In the genomic region with DNA sequence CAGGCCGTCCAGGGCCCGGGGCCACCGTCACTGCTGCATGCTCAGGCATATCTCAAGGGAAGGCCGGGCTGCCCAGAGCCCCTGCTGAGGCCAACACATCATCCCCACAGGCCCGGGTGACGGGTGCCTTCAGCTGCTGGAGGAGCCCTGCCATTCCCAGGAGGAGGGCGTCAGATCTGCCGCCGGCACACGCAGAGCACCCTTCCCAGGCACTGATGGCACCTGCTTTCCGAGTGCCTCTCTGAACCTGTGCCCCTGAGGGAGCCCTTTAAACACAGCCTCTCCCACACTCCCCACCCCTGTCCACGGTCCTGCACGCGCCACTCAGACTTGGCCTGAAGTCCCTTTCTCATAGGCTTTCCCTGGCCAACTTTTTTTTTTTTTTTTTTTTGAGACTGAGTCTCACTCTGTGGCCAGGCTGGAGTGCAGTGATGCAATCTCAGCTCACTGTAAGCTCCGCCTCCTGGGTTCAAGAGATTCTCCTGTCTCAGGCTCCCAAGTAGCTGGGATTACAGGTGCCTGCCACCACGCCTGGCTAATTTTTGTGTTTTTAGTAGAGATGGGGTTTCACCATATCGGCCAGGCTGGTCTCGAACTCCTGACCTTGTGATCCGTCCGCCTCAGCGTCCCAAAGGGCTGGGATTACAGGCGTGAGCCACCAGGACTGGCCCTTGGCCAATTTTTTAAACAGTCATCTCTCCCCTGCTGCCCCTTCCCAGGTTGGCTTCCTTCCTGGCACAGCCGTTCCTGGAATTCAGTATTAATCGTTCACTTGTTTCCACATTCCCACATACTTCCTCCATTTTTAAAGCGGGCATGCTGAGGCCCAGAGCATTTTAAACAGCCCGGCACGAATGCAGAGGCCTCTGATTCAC, we compare ENCODE assay signal across 15 cellular contexts.
DNase-seq lines count a peak whose midpoint lies in the region; ATAC-seq and TF ChIP-seq lines count a peak whose summit lies in the region.
"Had no signal": no experiment of that assay in that cellular context is flagged by ENCODE, and none has a peak within 500 bp of the region (broad histone marks: within the 10 kb centered on the region; RNA-seq: fewer than 3 reads in every experiment).

No MANE protein-coding gene starts in this region.

- no peaks in the 10 kb centered on the region for H3K9me3 Mint-ChIP-seq in GM23338
- H3K9me3 Mint-ChIP-seq: activated naive CD4-positive, alpha-beta T cell treated with anti-CD3 and anti-CD28 coated beads, Interleukin-2, amount 50 U/mL, for 72 hours had no signal

- 0 out of 2 replicates have a peak overlapping the region, but pooled peaks have one; percentile 5 for H2AFZ ChIP-seq in GM23338

- no peak overlapping the region for H3K4me3 ChIP-seq in GM23338
- no peak overlapping the region for H3K4me3 ChIP-seq in gastroesophageal sphincter

- H3K27me3 Mint-ChIP-seq in GM23338 (ENCODE audit: insufficient read depth, low read depth, poor library complexity) = peaks cover 10% of the 10 kb centered on the region

- H3K4me1 ChIP-seq in GM23338 (ENCODE audit: insufficient read depth) (no peaks in the 10 kb centered on the region), gastroesophageal sphincter (peaks cover 5 to 52% (median 42%) of the 10 kb centered on the region in 3 donors)

- no peaks in the 10 kb centered on the region for H3K36me3 Mint-ChIP-seq in GM23338 (ENCODE audit: low read depth)
- H3K36me3 Mint-ChIP-seq: activated naive CD4-positive, alpha-beta T cell treated with anti-CD3 and anti-CD28 coated beads, Interleukin-2, amount 50 U/mL, for 72 hours had no signal

- no peak overlapping the region for H3K4me2 ChIP-seq in GM23338

- ATAC-seq in GM23338 = no peak
- ATAC-seq in gastroesophageal sphincter = peak; percentile 13
- ATAC-seq in GM21717 (IDR thresholded peaks at IDR 0.05; ENCODE audit: unreplicated experiment) = no peak
- ATAC-seq in left lobe of liver = no peak
- ATAC-seq: activated naive CD4-positive, alpha-beta T cell treated with anti-CD3 and anti-CD28 coated beads, Interleukin-2, amount 50 U/mL, for 72 hours; esophagus mucosa had no signal

- peaks cover 7% of the 10 kb centered on the region; the same call in 1 of the 3 replicates for H3K4me1 Mint-ChIP-seq in GM23338

- DNase-seq in GM23338 (ENCODE audit: low spot score) = no peak
- peak; percentile 82 for DNase-seq in posterior vena cava (ENCODE audit: low spot score)
- DNase-seq in left lobe of liver (ENCODE audit: low spot score) = no peak
- DNase-seq in NCI-H2227 treated with DMSO at 0.1 percent for 48 hours (lab: John Stamatoyannopoulos, UW) = no peak
- no peak for DNase-seq in effector CD8-positive, alpha-beta T cell (lab: John Stamatoyannopoulos, UW)
- DNase-seq: central memory CD4-positive, alpha-beta T cell; GOT3; hippocampal formation; NCI-H146; stimulated activated CD4-positive, alpha-beta T cell treated with anti-CD3 and anti-CD28 coated beads, Interleukin-12 subunit alpha, Interleukin-12 subunit beta, amount 100 ng/mL, for 4 hours had no signal

- H3K9me2 ChIP-seq in GM23338 (ENCODE audit: insufficient read depth) = no peaks in the 10 kb centered on the region

- no peak overlapping the region for H3K27ac ChIP-seq in GM23338 (ENCODE audit: low read depth)
- H3K27ac ChIP-seq in VCaP = peak overlapping the region; percentile 71
- peak overlapping the region; percentile 81 to 98 (median 93) for H3K27ac ChIP-seq in gastroesophageal sphincter

- H4K20me1 ChIP-seq in GM23338 (replicated peaks; ENCODE audit: insufficient read depth) = no peaks in the 10 kb centered on the region

- H3K27ac Mint-ChIP-seq in GM23338 = peak overlapping the region; percentile 86; the same call in 1 of the 2 replicates
- H3K27ac Mint-ChIP-seq: activated naive CD4-positive, alpha-beta T cell treated with anti-CD3 and anti-CD28 coated beads, Interleukin-2, amount 50 U/mL, for 72 hours had no signal

- WGBS in gastroesophageal sphincter (ENCODE audit: low coverage in 1 of 2), 2 donors = 43 to 53% methylated on average over 4 to 15 of the region's 27 CpGs

- H3K9me3 ChIP-seq in gastroesophageal sphincter = no peaks in the 10 kb centered on the region

- H3K27me3 ChIP-seq in GM23338 (ENCODE audit: insufficient read depth) (no peaks in the 10 kb centered on the region), gastroesophageal sphincter (no peaks in the 10 kb centered on the region)

- no peaks in the 10 kb centered on the region for H3K79me2 ChIP-seq in GM23338 (replicated peaks; ENCODE audit: insufficient read depth)

- no peak for TF ChIP-seq EP300 in gastroesophageal sphincter (IDR thresholded peaks at IDR 0.05)

- no peaks in the 10 kb centered on the region for H3K36me3 ChIP-seq in GM23338 (ENCODE audit: insufficient read depth)
- no peaks in the 10 kb centered on the region for H3K36me3 ChIP-seq in gastroesophageal sphincter

- TF ChIP-seq CTCF in GM23338 (conservative IDR thresholded peaks at IDR 0.05; ENCODE audit: low read depth in 2 of 2) (no peak), VCaP (conservative IDR thresholded peaks at IDR 0.05) (no peak), gastroesophageal sphincter (IDR thresholded peaks at IDR 0.05) (peak in 1 of 4 experiments; percentile 16)

- no peak overlapping the region for H3K4me3 Mint-ChIP-seq in GM23338

- H3F3A ChIP-seq in GM23338 (replicated peaks; ENCODE audit: low read depth) = no peaks in the 10 kb centered on the region

- TF ChIP-seq POLR2A in gastroesophageal sphincter (IDR thresholded peaks at IDR 0.05) = no peak

- intact Hi-C loops in posterior vena cava (cut with DNase I) = no loop called here

TF ChIP-seq in GM23338, 12 proteins besides CTCF, POLR2A, EP300 and RAD21 (continues in another document):
- no peak for TF ChIP-seq JUNB (IDR thresholded peaks at IDR 0.05; ENCODE audit: unreplicated experiment)
- TF ChIP-seq, protein P1, sequence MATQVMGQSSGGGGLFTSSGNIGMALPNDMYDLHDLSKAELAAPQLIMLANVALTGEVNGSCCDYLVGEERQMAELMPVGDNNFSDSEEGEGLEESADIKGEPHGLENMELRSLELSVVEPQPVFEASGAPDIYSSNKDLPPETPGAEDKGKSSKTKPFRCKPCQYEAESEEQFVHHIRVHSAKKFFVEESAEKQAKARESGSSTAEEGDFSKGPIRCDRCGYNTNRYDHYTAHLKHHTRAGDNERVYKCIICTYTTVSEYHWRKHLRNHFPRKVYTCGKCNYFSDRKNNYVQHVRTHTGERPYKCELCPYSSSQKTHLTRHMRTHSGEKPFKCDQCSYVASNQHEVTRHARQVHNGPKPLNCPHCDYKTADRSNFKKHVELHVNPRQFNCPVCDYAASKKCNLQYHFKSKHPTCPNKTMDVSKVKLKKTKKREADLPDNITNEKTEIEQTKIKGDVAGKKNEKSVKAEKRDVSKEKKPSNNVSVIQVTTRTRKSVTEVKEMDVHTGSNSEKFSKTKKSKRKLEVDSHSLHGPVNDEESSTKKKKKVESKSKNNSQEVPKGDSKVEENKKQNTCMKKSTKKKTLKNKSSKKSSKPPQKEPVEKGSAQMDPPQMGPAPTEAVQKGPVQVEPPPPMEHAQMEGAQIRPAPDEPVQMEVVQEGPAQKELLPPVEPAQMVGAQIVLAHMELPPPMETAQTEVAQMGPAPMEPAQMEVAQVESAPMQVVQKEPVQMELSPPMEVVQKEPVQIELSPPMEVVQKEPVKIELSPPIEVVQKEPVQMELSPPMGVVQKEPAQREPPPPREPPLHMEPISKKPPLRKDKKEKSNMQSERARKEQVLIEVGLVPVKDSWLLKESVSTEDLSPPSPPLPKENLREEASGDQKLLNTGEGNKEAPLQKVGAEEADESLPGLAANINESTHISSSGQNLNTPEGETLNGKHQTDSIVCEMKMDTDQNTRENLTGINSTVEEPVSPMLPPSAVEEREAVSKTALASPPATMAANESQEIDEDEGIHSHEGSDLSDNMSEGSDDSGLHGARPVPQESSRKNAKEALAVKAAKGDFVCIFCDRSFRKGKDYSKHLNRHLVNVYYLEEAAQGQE (IDR thresholded peaks at IDR 0.05; ENCODE audit: unreplicated experiment) = no peak
- no peak for TF ChIP-seq ZNF114 (CRISPR knock-in tag; IDR thresholded peaks at IDR 0.05)
- TF ChIP-seq POLR2AphosphoS5 (IDR thresholded peaks at IDR 0.05; ENCODE audit: low read depth) = no peak
- TF ChIP-seq, protein P2, sequence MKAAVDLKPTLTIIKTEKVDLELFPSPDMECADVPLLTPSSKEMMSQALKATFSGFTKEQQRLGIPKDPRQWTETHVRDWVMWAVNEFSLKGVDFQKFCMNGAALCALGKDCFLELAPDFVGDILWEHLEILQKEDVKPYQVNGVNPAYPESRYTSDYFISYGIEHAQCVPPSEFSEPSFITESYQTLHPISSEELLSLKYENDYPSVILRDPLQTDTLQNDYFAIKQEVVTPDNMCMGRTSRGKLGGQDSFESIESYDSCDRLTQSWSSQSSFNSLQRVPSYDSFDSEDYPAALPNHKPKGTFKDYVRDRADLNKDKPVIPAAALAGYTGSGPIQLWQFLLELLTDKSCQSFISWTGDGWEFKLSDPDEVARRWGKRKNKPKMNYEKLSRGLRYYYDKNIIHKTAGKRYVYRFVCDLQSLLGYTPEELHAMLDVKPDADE (IDR thresholded peaks at IDR 0.05) = no peak
- TF ChIP-seq EZH2 (IDR thresholded peaks at IDR 0.05; ENCODE audit: low read depth, unreplicated experiment) = no peak
- no peak for TF ChIP-seq EZH2phosphoT487 (IDR thresholded peaks at IDR 0.05; ENCODE audit: unreplicated experiment)
